Comparison of ENCODE assay signal across 27 cellular contexts in genomic region chr5:135228236-135228635, GRCh38.
"Had no signal": no experiment of that assay in that cellular context is flagged by ENCODE, and none has a peak within 500 bp of the region (broad histone marks: within the 10 kb centered on the region; RNA-seq: fewer than 3 reads in every experiment).

No MANE protein-coding gene starts in this region.

- ATAC-seq: activated CD4-positive, alpha-beta T cell treated with anti-CD3 and anti-CD28 coated beads for 36 hours; activated T-cell treated with anti-CD3 and anti-CD28 coated beads, Interleukin-2, amount 50 U/mL, for 72 hours; esophagus mucosa; gastrocnemius medialis; heart left ventricle; T-helper 17 cell had no signal

- H3K9me3 ChIP-seq: gastrocnemius medialis, heart left ventricle had no signal

- H3K27me3 ChIP-seq: brain microvascular endothelial cell, gastrocnemius medialis, heart left ventricle had no signal

- H3K36me3 ChIP-seq: brain microvascular endothelial cell, gastrocnemius medialis, heart left ventricle had no signal

- H3K4me3 ChIP-seq: coronary artery, dorsolateral prefrontal cortex, gastrocnemius medialis, heart left ventricle had no signal

- H3K27ac ChIP-seq: brain microvascular endothelial cell, coronary artery, dorsolateral prefrontal cortex, gastrocnemius medialis, heart left ventricle had no signal

- DNase-seq: activated CD4-positive, alpha-beta memory T cell treated with anti-CD3 and anti-CD28 coated beads, Interleukin-2, amount 10 ng/mL, durations not matched to agents 7 days and 5 days; activated CD4-positive, alpha-beta T cell treated with anti-CD3 and anti-CD28 coated beads for 36 hours; activated CD4-positive, alpha-beta T cell treated with anti-CD3 and anti-CD28 coated beads, Interleukin-2, amount 10 ng/mL, durations not matched to agents 7 days and 5 days; activated CD4-positive, alpha-beta T cell treated with anti-CD3 and anti-CD28 coated beads, Interleukin-2, amount 50 U/mL, for 4 hours; activated CD4-positive, CD25-positive, alpha-beta regulatory T cell; activated CD4-positive, CD25-positive, alpha-beta regulatory T cell treated with anti-CD3 and anti-CD28 coated beads, Interleukin-2, amount 50 U/mL, for 72 hours; activated CD8-positive, alpha-beta memory T cell treated with anti-CD3 and anti-CD28 coated beads, Interleukin-2, amount 50 U/mL, for 48 hours; activated gamma-delta T cell; activated naive CD4-positive, alpha-beta T cell treated with anti-CD3 and anti-CD28 coated beads, Interleukin-2, amount 50 U/mL, for 16 hours; activated naive CD4-positive, alpha-beta T cell treated with Interleukin-2 at 50 U/mL for 16 hours; activated T-cell treated with anti-CD3 and anti-CD28 coated beads for 4 hours; activated T-cell treated with anti-CD3 and anti-CD28 coated beads, Interleukin-2, amount 50 U/mL, for 24 hours; activated T-cell treated with anti-CD3 and anti-CD28 coated beads, Interleukin-2, amount 50 U/mL, for 72 hours; amniotic stem cell; anterior cingulate cortex; brain microvascular endothelial cell; dorsolateral prefrontal cortex; effector memory CD4-positive, alpha-beta T cell; endodermal cell; foreskin fibroblast; gastrocnemius medialis; heart left ventricle; T-helper 1 cell; T-helper 17 cell; T1000 had no signal
